ENCODE assay signal across 8 cellular contexts in the genomic region with DNA sequence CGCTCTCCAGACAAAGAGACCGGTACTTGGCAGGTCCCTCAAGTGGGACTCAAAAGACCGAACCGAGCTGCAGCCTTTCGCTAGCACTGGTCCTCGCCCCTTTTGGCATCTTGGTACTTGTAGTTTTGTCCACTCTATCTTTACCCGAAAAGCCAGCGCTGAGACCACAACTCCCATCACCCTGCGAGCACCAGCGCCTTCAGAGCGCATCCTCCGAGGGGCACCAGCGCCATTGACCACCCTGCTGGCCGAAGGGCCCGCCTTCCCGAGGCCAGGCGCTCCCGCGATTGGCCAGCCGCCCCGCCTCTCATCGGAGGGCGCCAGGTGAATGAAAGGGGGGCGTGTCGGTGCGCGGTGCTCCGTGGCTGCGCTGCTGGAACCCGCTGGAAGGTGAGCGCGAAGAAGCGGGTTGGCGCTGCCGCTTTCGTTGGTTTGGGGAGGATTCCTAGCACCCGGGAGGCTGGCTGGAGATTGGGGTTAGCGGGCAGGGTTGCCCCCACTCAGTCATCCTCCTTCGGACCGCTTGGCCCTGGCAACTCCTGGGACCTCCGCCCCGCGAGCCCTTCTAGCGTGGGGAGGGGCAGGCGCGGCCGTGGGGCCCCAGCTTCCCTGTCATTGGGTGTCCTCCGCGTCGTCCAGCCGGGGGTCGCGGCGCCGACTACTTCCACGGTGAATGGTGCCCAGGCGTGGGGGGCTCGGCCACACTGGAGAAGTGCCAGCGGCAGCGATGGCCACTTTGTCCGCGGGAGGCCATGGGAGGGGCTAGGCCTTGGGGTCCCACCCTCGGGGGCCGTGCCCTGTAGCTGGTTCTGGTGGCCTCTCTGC. TPM values are rescaled to one million over a fixed set of nuclear protein-coding genes. Genes with fewer than 3 reads are reported as not detected.
DNase-seq lines count a peak whose midpoint lies in the region; ATAC-seq and TF ChIP-seq lines count a peak whose summit lies in the region.

Gene ZBTB8B, plus strand, starts transcription at position 357 of the 825 bp plus-strand sequence. CDS start 5,553 bp downstream, outside the sequence.

- H3K9me3 ChIP-seq in spleen: peaks cover 0 to 6% (median under 1%) of the 10 kb centered on the region in 8 donors

- H3K9me3 Mint-ChIP-seq in activated B cell treated with CpG ODN at 0.5 μM for 24 hours: no peaks in the 10 kb centered on the region

- peaks cover 1% of the 10 kb centered on the region for H3K36me3 Mint-ChIP-seq in activated B cell treated with CpG ODN at 0.5 μM for 24 hours (ENCODE audit: low read depth)

- CTCF ChIA-PET in activated B cell treated with CpG ODN at 0.5 μM for 24 hours (lab: Charles Lee): no interaction called here

- TF ChIP-seq CTCF in activated B cell treated with CpG ODN at 0.5 μM for 24 hours (IDR thresholded peaks at IDR 0.05) (no peak), coronary artery (IDR thresholded peaks at IDR 0.05) (no peak), spleen (IDR thresholded peaks at IDR 0.05 in 8 of 11, conservative IDR thresholded peaks at IDR 0.05 in 3 of 11) (peak in 3 of 11 experiments; percentile 8 to 33 (median 28))

- ATAC-seq in activated B cell treated with CpG ODN at 0.5 μM for 24 hours (ENCODE audit: low read depth) (peak; percentile 73), HG03159 (IDR thresholded peaks at IDR 0.05; ENCODE audit: unreplicated experiment) (no peak)

- 1 to 3% (median 2%) methylated on average over 21 to 64 of the region's 64 CpGs for WGBS in spleen, 5 donors

- intact Hi-C loops in activated B cell treated with CpG ODN at 0.5 μM for 24 hours (cut with micrococcal nuclease) (no loop called here), spleen (cut with DNase I; ENCODE audit: low total_unique reads) (no loop called here)

- peaks cover 39% of the 10 kb centered on the region for H3K27me3 Mint-ChIP-seq in activated B cell treated with CpG ODN at 0.5 μM for 24 hours

- peaks cover 13 to 20% (median 15%) of the 10 kb centered on the region in 6 donors for H3K4me1 ChIP-seq in spleen

- TF ChIP-seq POLR2A in spleen (IDR thresholded peaks at IDR 0.05): no peak

- H3K4me1 Mint-ChIP-seq in activated B cell treated with CpG ODN at 0.5 μM for 24 hours: peaks cover 17% of the 10 kb centered on the region

- peak; percentile 98 for DNase-seq in COLO668 (lab: John Stamatoyannopoulos, UW; ENCODE audit: unreplicated experiment)
- peak; percentile 100 for DNase-seq in NCI-H1092 treated with DMSO at 0.1 percent for 48 hours (lab: John Stamatoyannopoulos, UW)
- peak; percentile 28 for DNase-seq in activated B cell treated with CpG ODN at 0.5 μM for 24 hours
- peak; percentile 74 for DNase-seq in coronary artery (ENCODE audit: low spot score)
- DNase-seq in kidney glomerular epithelial cell (lab: John Stamatoyannopoulos, UW): peak; percentile 66
- peak; percentile 79 for DNase-seq in spleen
- DNase-seq in AML-193 (lab: John Stamatoyannopoulos, UW): no peak

- H3K27ac ChIP-seq in coronary artery (no peak within 1 kb of the TSS), spleen (no peak within 1 kb of the TSS)

- peak within 1 kb of the TSS; percentile 86 for H3K4me3 Mint-ChIP-seq in activated B cell treated with CpG ODN at 0.5 μM for 24 hours

- H3K4me3 ChIP-seq in coronary artery (peak within 1 kb of the TSS; percentile 63), spleen (peak within 1 kb of the TSS; percentile 21 to 69 (median 36))

- peak within 1 kb of the TSS; percentile 62 for H3K27ac Mint-ChIP-seq in activated B cell treated with CpG ODN at 0.5 μM for 24 hours

- POLR2A ChIA-PET in activated B cell treated with CpG ODN at 0.5 μM for 24 hours (lab: Charles Lee): interaction anchor here (0.6 kb wide), 1 partner anchor 26 kb away, joined by 7 read pairs; no protein-coding TSS in a partner anchor

- H3K27me3 ChIP-seq in spleen (replicated peaks in 1 of 7): peaks cover 0 to 95% (median 41%) of the 10 kb centered on the region in 7 donors

- no peaks in the 10 kb centered on the region for H3K36me3 ChIP-seq in spleen

RNA-seq across cellular contexts. Expression of gene ZBTB8B, which starts in this region (rescaled TPM):
- total RNA-seq in activated B cell treated with CpG ODN at 0.5 μM for 24 hours (0.02 TPM in 1 of 2 replicates, not detected in the other), spleen (not detected)
- polyA plus RNA-seq in spleen: under 1 TPM in 1 of 3 donors, not detected in 2; under 0.01 TPM

Comparison
In these comparisons a context has a peak if more than half of its experiments do, and no peak if none do; other contexts are left out.
1. Peak in DNase-seq and ATAC-seq in activated B cell treated with CpG ODN at 0.5 μM for 24 hours; RNA of the gene not detected or under 1 TPM.
2. Peak in DNase-seq and H3K4me3 ChIP-seq in spleen; RNA of the gene not detected or under 1 TPM.
3. DNase-seq: peak in COLO668 (single experiment), NCI-H1092 treated with DMSO at 0.1 percent for 48 hours (single experiment), coronary artery (single experiment) and kidney glomerular epithelial cell (single experiment); none in AML-193 (0 of 2).